In genomic region chr9:4741365-4742031, GRCh38 we compare ENCODE assay signal across 8 cellular contexts. TPM values are rescaled to one million over a fixed set of nuclear protein-coding genes. Genes with fewer than 3 reads are reported as not detected.
DNase-seq lines count a peak whose midpoint lies in the region; ATAC-seq, FAIRE-seq and TF ChIP-seq lines count a peak whose summit lies in the region.

No MANE protein-coding gene starts in this region.

- peak; percentile 1 for ATAC-seq in GM18909 (IDR thresholded peaks at IDR 0.05; ENCODE audit: poor library complexity, unreplicated experiment)
- ATAC-seq in GM19035 (IDR thresholded peaks at IDR 0.05; ENCODE audit: unreplicated experiment): no peak

- H4K20me1 ChIP-seq in astrocyte (ENCODE audit: insufficient read depth, low read length): peaks cover 8% of the 10 kb centered on the region

- no peaks in the 10 kb centered on the region for H3K27me3 ChIP-seq in astrocyte (ENCODE audit: insufficient read depth, low read length)

- H3K4me3 Mint-ChIP-seq in astrocyte (ENCODE audit: unreplicated experiment): peak overlapping the region; percentile 84

- H3K36me3 Mint-ChIP-seq in astrocyte (ENCODE audit: low read depth, unreplicated experiment): peaks cover 3% of the 10 kb centered on the region

- H3K9me3 Mint-ChIP-seq in astrocyte (ENCODE audit: unreplicated experiment): peaks cover 2% of the 10 kb centered on the region

- H3K4me2 ChIP-seq in astrocyte (ENCODE audit: low read length): peak overlapping the region; percentile 94

- DNase-seq in AG20443 (ENCODE audit: low spot score) (peak; percentile 33), NCI-H226 (peak; percentile 34), astrocyte (ENCODE audit: low read depth) (no peak), hypothalamus (lab: John Stamatoyannopoulos, UW) (peak in 37 of 51 donors; percentile 8 to 67 (median 38)), putamen (ENCODE audit: low spot score) (peak; percentile 42), NCI-H1694 treated with DMSO at 0.1 percent for 48 hours (lab: John Stamatoyannopoulos, UW) (no peak)

- H3K27ac ChIP-seq in astrocyte (ENCODE audit: low read depth, low read length): no peak overlapping the region

- peaks cover 18% of the 10 kb centered on the region for H3K4me1 Mint-ChIP-seq in astrocyte (ENCODE audit: low read depth, unreplicated experiment)

- no peaks in the 10 kb centered on the region for H3K9me3 ChIP-seq in astrocyte (ENCODE audit: insufficient read depth, low read depth, low read length)

- TF ChIP-seq CTCF in astrocyte (IDR thresholded peaks at IDR 0.05; ENCODE audit: insufficient read depth, low read depth, low read length): no peak

- H2AFZ ChIP-seq in astrocyte (ENCODE audit: low read depth, low read length): peak overlapping the region; percentile 72

- no peaks in the 10 kb centered on the region for H3K27me3 Mint-ChIP-seq in astrocyte (ENCODE audit: low read depth, unreplicated experiment)

- peaks cover 40% of the 10 kb centered on the region for H3K79me2 ChIP-seq in astrocyte (ENCODE audit: insufficient read depth, low read length)

- H3K4me3 ChIP-seq in astrocyte (ENCODE audit: insufficient read depth, low read depth, low read length): peak overlapping the region; percentile 77

- peak overlapping the region; percentile 86 for H3K9ac ChIP-seq in astrocyte (ENCODE audit: low read length)

- H3K36me3 ChIP-seq in astrocyte (ENCODE audit: insufficient read depth, low read length): no peaks in the 10 kb centered on the region

- H3K27ac Mint-ChIP-seq in astrocyte (ENCODE audit: unreplicated experiment): peak overlapping the region; percentile 76

- no peaks in the 10 kb centered on the region for H3K4me1 ChIP-seq in astrocyte (ENCODE audit: insufficient read depth, low read length)

- FAIRE-seq in astrocyte (lab: Jason Lieb, UNC): no peak

RNA-seq across cellular contexts. Expression of gene AK3, which starts 0.5 kb away (rescaled TPM):
- total RNA-seq in astrocyte: 41.4 and 45.1 TPM in 2 replicates

RNA-seq across cellular contexts. Expression of gene RCL1, which starts 51.2 kb away (rescaled TPM):
- total RNA-seq in astrocyte: 19.6 and 22.3 TPM in 2 replicates

Comparison
In these comparisons a context has a peak if more than half of its experiments do, and no peak if none do; other contexts are left out.
1. DNase-seq: peak in AG20443 (single experiment), NCI-H226 (single experiment), hypothalamus (37 of 51) and putamen (single experiment); none in astrocyte (single experiment) and NCI-H1694 treated with DMSO at 0.1 percent for 48 hours (single experiment).